8 cellular contexts compared by ENCODE assay signal in genomic region chr12:7019043-7019569, GRCh38. TPM values are rescaled to one million over a fixed set of nuclear protein-coding genes. Genes with fewer than 3 reads are reported as not detected.
DNase-seq lines count a peak whose midpoint lies in the region; ATAC-seq and TF ChIP-seq lines count a peak whose summit lies in the region.

No MANE protein-coding gene starts in this region.

- H3K36me3 ChIP-seq in DOHH2 (ENCODE audit: control insufficient read depth, low read length) (peaks cover 19% of the 10 kb centered on the region), neutrophil (no peaks in the 10 kb centered on the region)

- DNase-seq in NCI-H2171 (lab: John Stamatoyannopoulos, UW), result peak; percentile 99
- no peak for DNase-seq in dorsolateral prefrontal cortex
- no peak for DNase-seq in putamen (ENCODE audit: low spot score)
- DNase-seq in T1000 (lab: John Stamatoyannopoulos, UW), result no peak

- H3K9me3 ChIP-seq in DOHH2 (ENCODE audit: control insufficient read depth, insufficient read depth, low read length), result no peaks in the 10 kb centered on the region
- H3K9me3 ChIP-seq in neutrophil, result no peaks in the 10 kb centered on the region

- ATAC-seq in activated CD4-positive, CD25-positive, alpha-beta regulatory T cell treated with anti-CD3 and anti-CD28 coated beads, Interleukin-2, amount 50 U/mL, for 24 hours, result no peak
- ATAC-seq in GM18861 (IDR thresholded peaks at IDR 0.05; ENCODE audit: unreplicated experiment), result no peak

- no peaks in the 10 kb centered on the region for H3K9me2 ChIP-seq in DOHH2 (replicated peaks; ENCODE audit: control insufficient read depth, low read length)

- peaks cover 19% of the 10 kb centered on the region for H3K4me1 ChIP-seq in DOHH2 (ENCODE audit: control insufficient read depth, low read length)
- H3K4me1 ChIP-seq in neutrophil (ENCODE audit: control insufficient read depth in 1 of 2, insufficient read depth in 1 of 2, low read depth in 1 of 2, low read length in 1 of 2), result peaks cover 18 to 22% of the 10 kb centered on the region in 2 experiments

- peaks cover 22% of the 10 kb centered on the region for H3K79me2 ChIP-seq in DOHH2 (ENCODE audit: control insufficient read depth, low read length)

- peaks cover 8% of the 10 kb centered on the region for H3F3A ChIP-seq in DOHH2 (ENCODE audit: control insufficient read depth, insufficient read depth)

- H3K4me3 ChIP-seq in DOHH2 (ENCODE audit: low read length) (peak overlapping the region; percentile 97), dorsolateral prefrontal cortex (peak overlapping the region; percentile 68 to 97 (median 89)), neutrophil (ENCODE audit: low read depth in 1 of 2, low read length in 1 of 2) (peak overlapping the region; percentile 92 to 96)

- H3K27me3 ChIP-seq in DOHH2 (ENCODE audit: control insufficient read depth, low read length) (no peaks in the 10 kb centered on the region), dorsolateral prefrontal cortex (no peaks in the 10 kb centered on the region), neutrophil (no peaks in the 10 kb centered on the region)

- H3K4me2 ChIP-seq in DOHH2 (ENCODE audit: low read length), result peak overlapping the region; percentile 92

- H4K20me1 ChIP-seq in DOHH2 (ENCODE audit: control insufficient read depth, insufficient read depth, low read depth, low read length), result no peaks in the 10 kb centered on the region

- intact Hi-C loops in dorsolateral prefrontal cortex (cut with DNase I), result loop anchor here in 1 of 2 donors (2.0 to 5.0 kb wide), 4 partner anchors 48 to 147 kb away; partner anchors contain the start of genes C1R, EMG1, PHB2 and SPSB2

- TF ChIP-seq CTCF in DOHH2 (IDR thresholded peaks at IDR 0.05; ENCODE audit: low read depth, low read length, poor library complexity, severe bottlenecking) (no peak), dorsolateral prefrontal cortex (IDR thresholded peaks at IDR 0.05 in 54 of 56, conservative IDR thresholded peaks at IDR 0.05 in 2 of 56; ENCODE audit: low read depth in 1 of 56, partially characterized antibody in 56 of 56) (peak in 14 of 56 donors; percentile 3 to 39 (median 11)), neutrophil (IDR thresholded peaks at IDR 0.05) (no peak)

- peak overlapping the region; percentile 86; the same call in 1 of the 2 replicates for H3K27ac ChIP-seq in DOHH2 (ENCODE audit: low read depth, low read length)
- peak overlapping the region in 53 of 59 donors; percentile 19 to 98 (median 91) for H3K27ac ChIP-seq in dorsolateral prefrontal cortex
- H3K27ac ChIP-seq in neutrophil, result peak overlapping the region; percentile 93

RNA-seq across cellular contexts. Expression of gene LPCAT3, which starts 0.8 kb away (rescaled TPM):
- total RNA-seq in dorsolateral prefrontal cortex, result 10 to 100 TPM; 10.6 to 35.2 (median 20.4) TPM

RNA-seq across cellular contexts. Expression of gene C1S, which starts 41.4 kb away (rescaled TPM):
- total RNA-seq in dorsolateral prefrontal cortex, result 100 to 1,000 TPM in 4 of 120 experiments, 10 to 100 TPM in 116; 19.3 to 117 (median 37.0) TPM

RNA-seq across cellular contexts. Expression of gene EMG1, which starts 48.4 kb away (rescaled TPM):
- 10 to 100 TPM; 17.2 to 38.2 (median 26.5) TPM for total RNA-seq in dorsolateral prefrontal cortex

RNA-seq across cellular contexts. Expression of gene PHB2, which starts 48.6 kb away (rescaled TPM):
- total RNA-seq in dorsolateral prefrontal cortex, result 100 to 1,000 TPM in 11 of 120 experiments, 10 to 100 TPM in 109; 56.3 to 112 (median 85.1) TPM
